10 cellular contexts compared by ENCODE assay signal in genomic region chrX:13081385-13082285, GRCh38. TPM values are rescaled to one million over a fixed set of nuclear protein-coding genes. Genes with fewer than 3 reads are reported as not detected.
A peak's percentile ranks its signal among the peaks of the same experiment; 100 is the strongest.
DNase-seq lines count a peak whose midpoint lies in the region; ATAC-seq, FAIRE-seq and TF ChIP-seq lines count a peak whose summit lies in the region.
"Had no signal": no experiment of that assay in that cellular context is flagged by ENCODE, and none has a peak within 500 bp of the region (broad histone marks: within the 10 kb centered on the region; RNA-seq: fewer than 3 reads in every experiment).

No MANE protein-coding gene starts in this region.

- peaks cover 90 to 100% (median 99%) of the 10 kb centered on the region in 10 experiments for H3K4me1 ChIP-seq in BLaER1 treated with 17β-estradiol and CSF1 and Interleukin-3, amounts not matched to agents 10 nM and 100 nM
- H3K4me1 ChIP-seq in OCI-LY1 (ENCODE audit: insufficient read depth, low read length, severe bottlenecking) (peaks cover 100% of the 10 kb centered on the region), hepatocyte (ENCODE audit: insufficient read depth) (peaks cover 22% of the 10 kb centered on the region)

- H3K4me2 ChIP-seq in BLaER1 treated with 17β-estradiol and CSF1 and Interleukin-3, amounts not matched to agents 10 nM and 100 nM: peak overlapping the region; percentile 63 to 83 (median 74)
- peak overlapping the region; percentile 44 for H3K4me2 ChIP-seq in OCI-LY1 (ENCODE audit: low read length)
- no peak overlapping the region for H3K4me2 ChIP-seq in hepatocyte

- H3K27ac ChIP-seq in BLaER1 treated with 17β-estradiol and CSF1 and Interleukin-3, amounts not matched to agents 10 nM and 100 nM: peak overlapping the region; percentile 72 to 99 (median 95)
- H3K27ac ChIP-seq in OCI-LY1 (ENCODE audit: low read depth, low read length, poor library complexity, severe bottlenecking): peak overlapping the region; percentile 99
- H3K27ac ChIP-seq in hepatocyte: peak overlapping the region; percentile 11

- peak overlapping the region; percentile 63 to 87 (median 80) for H3K9ac ChIP-seq in BLaER1 treated with 17β-estradiol and CSF1 and Interleukin-3, amounts not matched to agents 10 nM and 100 nM
- H3K9ac ChIP-seq in OCI-LY1 (ENCODE audit: low read length): peak overlapping the region; percentile 56

- H3K36me3 ChIP-seq in BLaER1 treated with 17β-estradiol and CSF1 and Interleukin-3, amounts not matched to agents 10 nM and 100 nM: no peaks in the 10 kb centered on the region
- H3K36me3 ChIP-seq in OCI-LY1 (ENCODE audit: insufficient read depth, low read length): no peaks in the 10 kb centered on the region
- no peaks in the 10 kb centered on the region for H3K36me3 ChIP-seq in hepatocyte (replicated peaks; ENCODE audit: insufficient read depth, low read depth)

- H3K4me3 ChIP-seq in BLaER1 treated with 17β-estradiol and CSF1 and Interleukin-3, amounts not matched to agents 10 nM and 100 nM: no peak overlapping the region
- H3K4me3 ChIP-seq in OCI-LY1 (ENCODE audit: low read depth, low read length, poor library complexity, severe bottlenecking) (no peak overlapping the region), hepatocyte (no peak overlapping the region)

- no peak for FAIRE-seq in frontal cortex (lab: Jason Lieb, UNC)

- no peak for TF ChIP-seq CTCF in OCI-LY1 (IDR thresholded peaks at IDR 0.05; ENCODE audit: low read length)
- no peak for TF ChIP-seq CTCF in hepatocyte (IDR thresholded peaks at IDR 0.05; ENCODE audit: poor library complexity)

- DNase-seq in hepatocyte (ENCODE audit: low spot score): no peak
- DNase-seq in frontal cortex (ENCODE audit: low spot score in 2 of 2): no peak
- DNase-seq in retina: no peak
- no peak for DNase-seq in HK-2 (ENCODE audit: unreplicated experiment)
- no peak for DNase-seq in SHP77 (lab: John Stamatoyannopoulos, UW)
- DNase-seq: NCI-H1105 had no signal

- no peaks in the 10 kb centered on the region for H3K79me2 ChIP-seq in OCI-LY1 (ENCODE audit: insufficient read depth, low read length)
- no peaks in the 10 kb centered on the region for H3K79me2 ChIP-seq in hepatocyte

- H3K9me3 ChIP-seq in BLaER1 treated with 17β-estradiol and CSF1 and Interleukin-3, amounts not matched to agents 10 nM and 100 nM (replicated peaks in 1 of 11): 0 out of 22 replicates have a peak, but pooled peaks cover 0 to 8% (median 0%) of the 10 kb centered on the region in 11 experiments
- H3K9me3 ChIP-seq in OCI-LY1 (ENCODE audit: low read length): no peaks in the 10 kb centered on the region
- H3K9me3 ChIP-seq in hepatocyte (ENCODE audit: low read depth): no peaks in the 10 kb centered on the region

- H3K27me3 ChIP-seq in BLaER1 treated with 17β-estradiol and CSF1 and Interleukin-3, amounts not matched to agents 10 nM and 100 nM: no peaks in the 10 kb centered on the region; a peak in 1 of 22 replicates
- H3K27me3 ChIP-seq in OCI-LY1 (ENCODE audit: insufficient read depth, low read length): no peaks in the 10 kb centered on the region
- H3K27me3 ChIP-seq in hepatocyte: no peaks in the 10 kb centered on the region

- peak; percentile 29 for ATAC-seq in GM21447 (IDR thresholded peaks at IDR 0.05; ENCODE audit: unreplicated experiment)

- H3K9me2 ChIP-seq in OCI-LY1 (ENCODE audit: low read depth, low read length): no peaks in the 10 kb centered on the region
- no peaks in the 10 kb centered on the region for H3K9me2 ChIP-seq in hepatocyte (replicated peaks; ENCODE audit: insufficient read depth)

- no peaks in the 10 kb centered on the region for H4K20me1 ChIP-seq in BLaER1 treated with 17β-estradiol and CSF1 and Interleukin-3, amounts not matched to agents 10 nM and 100 nM
- H4K20me1 ChIP-seq in OCI-LY1 (ENCODE audit: insufficient read depth, low read length): no peaks in the 10 kb centered on the region
- no peaks in the 10 kb centered on the region for H4K20me1 ChIP-seq in hepatocyte (ENCODE audit: insufficient read depth, poor library complexity, severe bottlenecking)

- H2AFZ ChIP-seq in OCI-LY1 (ENCODE audit: low read length): no peak overlapping the region
- peak overlapping the region; percentile 42 for H2AFZ ChIP-seq in hepatocyte

- no peaks in the 10 kb centered on the region for H3F3A ChIP-seq in OCI-LY1 (ENCODE audit: insufficient read depth, low read length)

- 55% methylated on average over 7 of the region's 7 CpGs for WGBS in hepatocyte (ENCODE audit: low lambda C conversion rate, missing lambda C conversion rate)

RNA-seq across cellular contexts. Expression of gene FAM9C, which starts 37.2 kb away (rescaled TPM):
- total RNA-seq in hepatocyte (not detected in 2 replicates), frontal cortex (0.41 TPM)
- not detected in 2 replicates for polyA plus RNA-seq in hepatocyte
- polyA plus RNA-seq: keratinocyte had no signal

Comparison
In these comparisons a context has a peak if more than half of its experiments do, and no peak if none do; other contexts are left out.
1. H3K27ac ChIP-seq: peak in every context shown above with its lines; median percentile 99 in OCI-LY1; 95 in BLaER1 treated with 17β-estradiol and CSF1 and Interleukin-3, amounts not matched to agents 10 nM and 100 nM; 11 in hepatocyte.